In genomic region chr11:70365536-70365912, GRCh38 we compare ENCODE assay signal across 16 cellular contexts. TPM values are rescaled to one million over a fixed set of nuclear protein-coding genes. Genes with fewer than 3 reads are reported as not detected.
DNase-seq lines count a peak whose midpoint lies in the region; ATAC-seq and TF ChIP-seq lines count a peak whose summit lies in the region.
"Had no signal": no experiment of that assay in that cellular context is flagged by ENCODE, and none has a peak within 500 bp of the region (broad histone marks: within the 10 kb centered on the region; RNA-seq: fewer than 3 reads in every experiment).

No MANE protein-coding gene starts in this region.

- peaks cover 39 to 58% of the 10 kb centered on the region in 2 donors for H3K36me3 Mint-ChIP-seq in CD4-positive, alpha-beta memory T cell
- H3K36me3 Mint-ChIP-seq in activated T-helper 17 cell treated with anti-CD3 and anti-CD28 coated beads, Interleukin-2, amount 50 U/mL, for 72 hours (ENCODE audit: low read depth) = peaks cover 85% of the 10 kb centered on the region
- peaks cover 5% of the 10 kb centered on the region for H3K36me3 Mint-ChIP-seq in natural killer cell treated with Interleukin-12 subunit alpha and Interleukin-12 subunit beta and Interleukin-15 and Interleukin-18, amount 100 ng/mL, for 72 hours

- no peak overlapping the region for H3K4me2 ChIP-seq in OCI-LY7 (ENCODE audit: low read length)
- H3K4me2 ChIP-seq: KMS-11, smooth muscle cell had no signal

- peaks cover 4% of the 10 kb centered on the region for H3K36me3 ChIP-seq in CD4-positive, alpha-beta memory T cell (ENCODE audit: insufficient read depth, low read length)
- H3K36me3 ChIP-seq in OCI-LY7 (ENCODE audit: insufficient read depth, low read length) = peaks cover 65% of the 10 kb centered on the region

- H3K9me3 ChIP-seq in CD4-positive, alpha-beta memory T cell (ENCODE audit: control insufficient read depth in 1 of 2, low read length in 2 of 2) = no peaks in the 10 kb centered on the region
- no peaks in the 10 kb centered on the region for H3K9me3 ChIP-seq in OCI-LY7 (ENCODE audit: low read length)
- H3K9me3 ChIP-seq: psoas muscle, thoracic aorta had no signal

- peak overlapping the region; percentile 61 to 86 (median 76) for H3K4me3 Mint-ChIP-seq in CD4-positive, alpha-beta memory T cell
- peak overlapping the region; percentile 78 for H3K4me3 Mint-ChIP-seq in activated T-helper 17 cell treated with anti-CD3 and anti-CD28 coated beads, Interleukin-2, amount 50 U/mL, for 72 hours
- H3K4me3 Mint-ChIP-seq in natural killer cell treated with Interleukin-12 subunit alpha and Interleukin-12 subunit beta and Interleukin-15 and Interleukin-18, amount 100 ng/mL, for 72 hours = peak overlapping the region; percentile 78
- H3K4me3 Mint-ChIP-seq: nephron had no signal

- peaks cover 21% of the 10 kb centered on the region for H3K4me1 ChIP-seq in CD4-positive, alpha-beta memory T cell (ENCODE audit: insufficient read depth, low read length)
- no peaks in the 10 kb centered on the region for H3K4me1 ChIP-seq in OCI-LY7 (ENCODE audit: insufficient read depth, low read length, poor library complexity, severe bottlenecking)
- H3K4me1 ChIP-seq: psoas muscle had no signal

- H3K9me2 ChIP-seq in OCI-LY7 (ENCODE audit: insufficient read depth, low read length) = no peaks in the 10 kb centered on the region

- POLR2A ChIA-PET in CD4-positive, alpha-beta memory T cell (lab: Charles Lee; ENCODE audit: partially characterized antibody) = no interaction called here
- POLR2A ChIA-PET in OCI-LY7 (lab: Charles Lee) = interaction anchor here (0.7 kb wide), 1 partner anchor 25 kb away, joined by 3 read pairs; no protein-coding TSS in a partner anchor

- no peak for TF ChIP-seq POLR2A in NB4 (IDR thresholded peaks at IDR 0.05; ENCODE audit: extremely low read depth, insufficient read length)

- no peaks in the 10 kb centered on the region for H3K9me3 Mint-ChIP-seq in CD4-positive, alpha-beta memory T cell
- H3K9me3 Mint-ChIP-seq in activated T-helper 17 cell treated with anti-CD3 and anti-CD28 coated beads, Interleukin-2, amount 50 U/mL, for 72 hours = no peaks in the 10 kb centered on the region
- H3K9me3 Mint-ChIP-seq in natural killer cell treated with Interleukin-12 subunit alpha and Interleukin-12 subunit beta and Interleukin-15 and Interleukin-18, amount 100 ng/mL, for 72 hours = no peaks in the 10 kb centered on the region
- H3K9me3 Mint-ChIP-seq: nephron had no signal

- peak; percentile 7 for ATAC-seq in activated T-helper 17 cell treated with anti-CD3 and anti-CD28 coated beads, Interleukin-2, amount 50 U/mL, for 72 hours (replicated peaks)
- ATAC-seq in natural killer cell treated with Interleukin-12 subunit alpha and Interleukin-12 subunit beta and Interleukin-15 and Interleukin-18, amount 100 ng/mL, for 72 hours = no peak
- ATAC-seq in GM19324 (IDR thresholded peaks at IDR 0.05; ENCODE audit: low FRiP score, unreplicated experiment) = no peak
- ATAC-seq: PC-3, psoas muscle had no signal

- H3K27me3 ChIP-seq in CD4-positive, alpha-beta memory T cell (ENCODE audit: insufficient read depth, low read length) = no peaks in the 10 kb centered on the region

- BruUV-seq in OCI-LY7 (replicated peaks; lab: Mats Ljungman, UMichigan) = no TSS peak

- in situ Hi-C loops in ACHN (cut with HindIII; ENCODE audit: low pct_ligation_motif_present, low pct_unique_long_range_greater_than_20kb, low sequenced_read_pairs) = no loop called here

- H2AFZ ChIP-seq in OCI-LY7 (ENCODE audit: low read length) = no peak overlapping the region

- H3K79me2 ChIP-seq in OCI-LY7 (ENCODE audit: insufficient read depth, low read depth, low read length) = no peaks in the 10 kb centered on the region

- no peak for TF ChIP-seq CTCF in NB4 (IDR thresholded peaks at IDR 0.05; ENCODE audit: low read depth, low read length)
- TF ChIP-seq CTCF in OCI-LY7 (conservative IDR thresholded peaks at IDR 0.05; ENCODE audit: low read length) = no peak

- no peak overlapping the region for H3K4me3 ChIP-seq in CD4-positive, alpha-beta memory T cell (ENCODE audit: low read length in 2 of 2)
- H3K4me3 ChIP-seq in NB4 (ENCODE audit: low read depth, low read length) (peak overlapping the region; percentile 18), OCI-LY7 (ENCODE audit: low read depth, low read length, poor library complexity, severe bottlenecking) (no peak overlapping the region)
- H3K4me3 ChIP-seq: psoas muscle, smooth muscle cell had no signal

- CTCF ChIA-PET in CD4-positive, alpha-beta memory T cell (lab: Charles Lee; ENCODE audit: partially characterized antibody) = no interaction called here
- CTCF ChIA-PET in OCI-LY7 (lab: Charles Lee; ENCODE audit: unreplicated experiment) = no interaction called here

- H3K4me1 Mint-ChIP-seq in CD4-positive, alpha-beta memory T cell = peaks cover 21 to 32% (median 24%) of the 10 kb centered on the region in 4 donors
- H3K4me1 Mint-ChIP-seq in activated T-helper 17 cell treated with anti-CD3 and anti-CD28 coated beads, Interleukin-2, amount 50 U/mL, for 72 hours = peaks cover 16% of the 10 kb centered on the region
- peaks cover 24 to 27% of the 10 kb centered on the region in 2 donors for H3K4me1 Mint-ChIP-seq in natural killer cell treated with Interleukin-12 subunit alpha and Interleukin-12 subunit beta and Interleukin-15 and Interleukin-18, amount 100 ng/mL, for 72 hours (ENCODE audit: low read depth in 2 of 2)

- H4K20me1 ChIP-seq in OCI-LY7 (ENCODE audit: insufficient read depth, low read length) = no peaks in the 10 kb centered on the region

- H3K27ac Mint-ChIP-seq in CD4-positive, alpha-beta memory T cell = peak overlapping the region in 6 of 7 donors; percentile 1 to 80 (median 50)
- peak overlapping the region; percentile 91 for H3K27ac Mint-ChIP-seq in activated T-helper 17 cell treated with anti-CD3 and anti-CD28 coated beads, Interleukin-2, amount 50 U/mL, for 72 hours
- peak overlapping the region; percentile 52 to 83 for H3K27ac Mint-ChIP-seq in natural killer cell treated with Interleukin-12 subunit alpha and Interleukin-12 subunit beta and Interleukin-15 and Interleukin-18, amount 100 ng/mL, for 72 hours

- intact Hi-C loops in CD4-positive, alpha-beta memory T cell (cut with micrococcal nuclease) = no loop called here
- intact Hi-C loops in OCI-LY7 (cut with micrococcal nuclease; ENCODE audit: unreplicated experiment) = no loop called here

- DNase-seq in CD4-positive, alpha-beta memory T cell = no peak
- DNase-seq in NB4 (ENCODE audit: low read depth) = peak; percentile 65
- DNase-seq in natural killer cell treated with Interleukin-12 subunit alpha and Interleukin-12 subunit beta and Interleukin-15 and Interleukin-18, amount 100 ng/mL, for 72 hours (ENCODE audit: low spot score) = no peak
- no peak for DNase-seq in ACHN
- no peak for DNase-seq in OCI-LY7 (ENCODE audit: low spot score)
- DNase-seq: NCI-H1436, NCI-H2171, NCI-H748 treated with DMSO at 0.1 percent for 48 hours, PC-3, psoas muscle had no signal

- no peak overlapping the region for H3K27ac ChIP-seq in CD4-positive, alpha-beta memory T cell (ENCODE audit: low read depth, low read length)
- no peak overlapping the region for H3K27ac ChIP-seq in OCI-LY7 (ENCODE audit: low read depth, low read length, poor library complexity, severe bottlenecking)
- H3K27ac ChIP-seq: KMS-11, psoas muscle had no signal

- no peaks in the 10 kb centered on the region for H3K27me3 Mint-ChIP-seq in CD4-positive, alpha-beta memory T cell
- H3K27me3 Mint-ChIP-seq in activated T-helper 17 cell treated with anti-CD3 and anti-CD28 coated beads, Interleukin-2, amount 50 U/mL, for 72 hours = no peaks in the 10 kb centered on the region
- H3K27me3 Mint-ChIP-seq in natural killer cell treated with Interleukin-12 subunit alpha and Interleukin-12 subunit beta and Interleukin-15 and Interleukin-18, amount 100 ng/mL, for 72 hours = peaks cover 0 to 11% of the 10 kb centered on the region in 2 donors

RNA-seq across cellular contexts. Expression of gene CTTN, which starts 32.8 kb away (rescaled TPM):
- total RNA-seq in CD4-positive, alpha-beta memory T cell = 1 to 10 TPM in 1 of 2 experiments, under 1 TPM in 1; 0.58 to 1.5 TPM
- polyA plus RNA-seq in CD4-positive, alpha-beta memory T cell = under 1 TPM in 1 of 2 donors, not detected in 1; 0.41 TPM
- total RNA-seq in activated T-helper 17 cell treated with anti-CD3 and anti-CD28 coated beads, Interleukin-2, amount 50 U/mL, for 72 hours = 10 to 100 TPM in 1 of 2 donors, 1 to 10 TPM in 1; 8.7 to 36.1 TPM
- total RNA-seq in natural killer cell treated with Interleukin-12 subunit alpha and Interleukin-12 subunit beta and Interleukin-15 and Interleukin-18, amount 100 ng/mL, for 72 hours = 1 to 10 TPM; 1.8 to 2.6 TPM
- total RNA-seq in OCI-LY7 (2014; rRNA removed; shearing (Covaris generic)) = 1.9 and 5.0 TPM in 2 replicates
- total RNA-seq in OCI-LY7 (2022) = 9.3 and 9.4 TPM in 2 replicates
